10 cellular contexts compared by ENCODE assay signal in genomic region chr4:128528793-128529553, GRCh38.
A peak's percentile ranks its signal among the peaks of the same experiment; 100 is the strongest.
DNase-seq lines count a peak whose midpoint lies in the region; ATAC-seq and TF ChIP-seq lines count a peak whose summit lies in the region.
"Had no signal": no experiment of that assay in that cellular context is flagged by ENCODE, and none has a peak within 500 bp of the region (broad histone marks: within the 10 kb centered on the region; RNA-seq: fewer than 3 reads in every experiment).

No MANE protein-coding gene starts in this region.

- H3K27me3 Mint-ChIP-seq in glutamatergic neuron (ENCODE audit: unreplicated experiment), result no peaks in the 10 kb centered on the region

- H3K9me3 Mint-ChIP-seq in glutamatergic neuron (ENCODE audit: unreplicated experiment), result no peaks in the 10 kb centered on the region
- H3K9me3 Mint-ChIP-seq: CD8-positive, alpha-beta memory T cell had no signal

- H3K4me3 Mint-ChIP-seq in glutamatergic neuron (ENCODE audit: unreplicated experiment), result no peak overlapping the region
- H3K4me3 Mint-ChIP-seq: CD8-positive, alpha-beta memory T cell had no signal

- peaks cover 8% of the 10 kb centered on the region for H3K4me1 Mint-ChIP-seq in glutamatergic neuron (ENCODE audit: low read depth, unreplicated experiment)
- H3K4me1 Mint-ChIP-seq: CD8-positive, alpha-beta memory T cell had no signal

- TF ChIP-seq CTCF in AG04449 (IDR thresholded peaks at IDR 0.05; ENCODE audit: insufficient read depth, low read length, missing control alignments) (no peak), epithelial cell of proximal tubule (conservative IDR thresholded peaks at IDR 0.05; ENCODE audit: low read depth, low read length) (no peak), glutamatergic neuron (IDR thresholded peaks at IDR 0.05; ENCODE audit: partially characterized antibody, unreplicated experiment) (no peak)

- no peak for ATAC-seq in GM18909 (IDR thresholded peaks at IDR 0.05; ENCODE audit: poor library complexity, unreplicated experiment)
- ATAC-seq in GM19455 (IDR thresholded peaks at IDR 0.05; ENCODE audit: unreplicated experiment), result no peak

- POLR2A ChIA-PET in AG04449 (lab: Yijun Ruan, JAX), result interaction anchor here (1.3 to 2.4 kb wide), 2 partner anchors 11 to 24 kb away, joined by 7 to 23 read pairs; no protein-coding TSS in a partner anchor

- CTCF ChIA-PET in AG04449 (lab: Yijun Ruan, JAX), result interaction anchor here (1.0 to 2.1 kb wide), 8 partner anchors 9 to 309 kb away, joined by 3 to 8 read pairs (median 3); partner anchors contain the start of gene JADE1

- DNase-seq in AG04449 (ENCODE audit: low read depth, low spot score), result peak; percentile 98
- peak; percentile 93 for DNase-seq in NCI-H226
- DNase-seq in epithelial cell of proximal tubule (ENCODE audit: low read depth), result peak; percentile 100
- DNase-seq in mucosa of gallbladder (ENCODE audit: low spot score), result peak; percentile 34
- DNase-seq in GDM1 (lab: John Stamatoyannopoulos, UW), result no peak
- DNase-seq in glutamatergic neuron, result no peak
- DNase-seq: CD8-positive, alpha-beta memory T cell; NCI-H69 had no signal

- no peaks in the 10 kb centered on the region for H3K36me3 Mint-ChIP-seq in glutamatergic neuron (ENCODE audit: unreplicated experiment)

- H3K27ac Mint-ChIP-seq in glutamatergic neuron (ENCODE audit: unreplicated experiment), result no peak overlapping the region
- H3K27ac Mint-ChIP-seq: CD8-positive, alpha-beta memory T cell had no signal

- H3K4me3 ChIP-seq in AG04449 (ENCODE audit: low read depth, low read length) (no peak overlapping the region), epithelial cell of proximal tubule (ENCODE audit: low read depth, low read length) (no peak overlapping the region)

Comparison
In these comparisons a context has a peak if more than half of its experiments do, and no peak if none do; other contexts are left out.
1. DNase-seq: peak in AG04449 (single experiment), NCI-H226 (single experiment), epithelial cell of proximal tubule (single experiment) and mucosa of gallbladder (single experiment); none in GDM1 (single experiment) and glutamatergic neuron (single experiment).